ENCODE assay signal across 8 cellular contexts in genomic region chrX:48521353-48522243, GRCh38. TPM values are rescaled to one million over a fixed set of nuclear protein-coding genes. Genes with fewer than 3 reads are reported as not detected.
A peak's percentile ranks its signal among the peaks of the same experiment; 100 is the strongest.
DNase-seq lines count a peak whose midpoint lies in the region; ATAC-seq and TF ChIP-seq lines count a peak whose summit lies in the region.

Gene EBP, plus strand, starts transcription at chrX:48521808. Its CDS starts 1,964 bp downstream, at chrX:48523772.

- in situ Hi-C loops in GM13977 (cut with MboI; ENCODE audit: low pct_unique_long_range_greater_than_20kb, low sequenced_read_pairs, unreplicated experiment) = no loop called here

- H3K36me3 ChIP-seq in adrenal gland (replicated peaks in 1 of 2) (no peaks in the 10 kb centered on the region), upper lobe of right lung (no peaks in the 10 kb centered on the region)

- peak within 1 kb of the TSS; percentile 87 for H3K4me3 Mint-ChIP-seq in progenitor cell of endocrine pancreas (ENCODE audit: low read depth)

- peaks cover 8% of the 10 kb centered on the region for H3K4me1 Mint-ChIP-seq in progenitor cell of endocrine pancreas (ENCODE audit: low read depth)

- WGBS in adrenal gland, 4 donors = 1 to 57% (median 22%) methylated on average over 2 to 66 of the region's 66 CpGs

- H3K9me3 Mint-ChIP-seq in progenitor cell of endocrine pancreas (ENCODE audit: low read depth) = peaks cover 7% of the 10 kb centered on the region

- intact Hi-C loops in T-helper 1 cell treated with Interleukin-12 subunit alpha and Interleukin-12 subunit beta and Interleukin-4 antibody, amounts not matched to agents 30 ng/mL and 1 ng/mL, for 36 hours (cut with micrococcal nuclease) = loop anchor here (1.0 to 10.0 kb wide), 16 partner anchors 13 to 1401 kb away; partner anchors contain the start of genes ARAF, CLCN5, PIM2 and PORCN
- intact Hi-C loops in adrenal gland (cut with DNase I) = no loop called here
- intact Hi-C loops in left cardiac atrium (cut with DNase I) = no loop called here
- intact Hi-C loops in upper lobe of right lung (cut with DNase I) = no loop called here

- TF ChIP-seq POLR2A in adrenal gland (IDR thresholded peaks at IDR 0.05) = peak in 1 of 2 donors; percentile 80

- ATAC-seq in HG02884 (IDR thresholded peaks at IDR 0.05; ENCODE audit: unreplicated experiment) (peak; percentile 95), left cardiac atrium (peak; percentile 99 to 100), upper lobe of right lung (peak; percentile 100)

- peak within 1 kb of the TSS in 2 of 4 donors; percentile 33 to 57 for H3K4me3 ChIP-seq in adrenal gland
- H3K4me3 ChIP-seq in upper lobe of right lung = peak within 1 kb of the TSS; percentile 56

- peak within 1 kb of the TSS; percentile 30 to 84 (median 68) for H3K27ac ChIP-seq in adrenal gland
- peak within 1 kb of the TSS; percentile 70 for H3K27ac ChIP-seq in upper lobe of right lung

- H3K27me3 Mint-ChIP-seq in progenitor cell of endocrine pancreas = no peaks in the 10 kb centered on the region

- no peaks in the 10 kb centered on the region for H3K27me3 ChIP-seq in adrenal gland
- H3K27me3 ChIP-seq in upper lobe of right lung = no peaks in the 10 kb centered on the region

- H3K4me1 ChIP-seq in adrenal gland (replicated peaks in 1 of 2) = no peaks in the 10 kb centered on the region
- H3K4me1 ChIP-seq in upper lobe of right lung = no peaks in the 10 kb centered on the region

- H3K36me3 Mint-ChIP-seq in progenitor cell of endocrine pancreas (ENCODE audit: insufficient read depth) = peaks cover 1% of the 10 kb centered on the region

- peak within 1 kb of the TSS; percentile 93 for H3K27ac Mint-ChIP-seq in progenitor cell of endocrine pancreas

- TF ChIP-seq CTCF in GM13977 (IDR thresholded peaks at IDR 0.05; ENCODE audit: extremely low read depth, insufficient read depth, missing control alignments) = no peak
- no peak for TF ChIP-seq CTCF in adrenal gland (IDR thresholded peaks at IDR 0.05)
- no peak for TF ChIP-seq CTCF in progenitor cell of endocrine pancreas (IDR thresholded peaks at IDR 0.05; ENCODE audit: unreplicated experiment)
- TF ChIP-seq CTCF in upper lobe of right lung (IDR thresholded peaks at IDR 0.05) = no peak

- DNase-seq in GM13977 (ENCODE audit: low spot score) (peak; percentile 91), NCI-H1694 (lab: John Stamatoyannopoulos, UW) (peak; percentile 95), adrenal gland (peak; percentile 87 to 97 (median 94)), left cardiac atrium (peak; percentile 92), progenitor cell of endocrine pancreas (ENCODE audit: low spot score, unreplicated experiment) (peak; percentile 72), upper lobe of right lung (peak; percentile 96)

- no peaks in the 10 kb centered on the region for H3K9me3 ChIP-seq in adrenal gland (replicated peaks in 1 of 3)
- H3K9me3 ChIP-seq in upper lobe of right lung = no peaks in the 10 kb centered on the region

RNA-seq across cellular contexts. Expression of gene EBP, which starts in this region (rescaled TPM):
- 226 and 227 TPM in 2 replicates for total RNA-seq in T-helper 1 cell treated with Interleukin-12 subunit alpha and Interleukin-12 subunit beta and Interleukin-4 antibody, amounts not matched to agents 30 ng/mL and 1 ng/mL, for 36 hours
- 100 to 1,000 TPM in 7 of 8 donors, 10 to 100 TPM in 1; 85.8 to 678 (median 152) TPM for total RNA-seq in adrenal gland
- polyA plus RNA-seq in adrenal gland = 1,000 to 10,000 TPM in 1 of 3 donors, 100 to 1,000 TPM in 2; 119 to 1,010 (median 252) TPM
- total RNA-seq in left cardiac atrium = 10 to 100 TPM; 68.8 to 85.2 TPM
- 73.1 and 81.9 TPM in 2 replicates for total RNA-seq in progenitor cell of endocrine pancreas
- 93.4 TPM for total RNA-seq in upper lobe of right lung
